21 cellular contexts compared by ENCODE assay signal in genomic region chr3:64594129-64594528, GRCh38.
DNase-seq lines count a peak whose midpoint lies in the region; ATAC-seq and TF ChIP-seq lines count a peak whose summit lies in the region.
"Had no signal": no experiment of that assay in that cellular context is flagged by ENCODE, and none has a peak within 500 bp of the region (broad histone marks: within the 10 kb centered on the region; RNA-seq: fewer than 3 reads in every experiment).

No MANE protein-coding gene starts in this region.

- TF ChIP-seq EP300 in ovary (IDR thresholded peaks at IDR 0.05): no peak
- TF ChIP-seq EP300 in tibial nerve (IDR thresholded peaks at IDR 0.05): no peak

- no peaks in the 10 kb centered on the region for H3K36me3 ChIP-seq in esophagus squamous epithelium
- no peaks in the 10 kb centered on the region for H3K36me3 ChIP-seq in ovary
- H3K36me3 ChIP-seq in tibial nerve: peaks cover 0 to 22% (median 0%) of the 10 kb centered on the region in 3 donors

- intact Hi-C loops in esophagus squamous epithelium (cut with DNase I) (no loop called here), left cardiac atrium (cut with DNase I) (no loop called here), ovary (cut with DNase I) (no loop called here)

- TF ChIP-seq POLR2A in esophagus squamous epithelium (IDR thresholded peaks at IDR 0.05) (no peak), ovary (IDR thresholded peaks at IDR 0.05) (no peak), tibial nerve (IDR thresholded peaks at IDR 0.05) (no peak)

- H3K27me3 ChIP-seq in esophagus squamous epithelium: no peaks in the 10 kb centered on the region
- H3K27me3 ChIP-seq in ovary: no peaks in the 10 kb centered on the region
- no peaks in the 10 kb centered on the region for H3K27me3 ChIP-seq in tibial nerve
- H3K27me3 ChIP-seq in foreskin keratinocyte: peaks cover 7% of the 10 kb centered on the region

- DNase-seq in esophagus squamous epithelium (lab: John Stamatoyannopoulos, UW) (no peak), left cardiac atrium (peak; percentile 56), ovary (peak; percentile 50 to 70 (median 56)), tibial nerve (ENCODE audit: low spot score in 2 of 2) (peak in 1 of 2 donors; percentile 45), NCI-H82 (lab: John Stamatoyannopoulos, UW) (no peak), foreskin keratinocyte (no peak), DMS114 treated with DMSO at 0.1 percent for 48 hours (lab: John Stamatoyannopoulos, UW; ENCODE audit: unreplicated experiment) (no peak)
- DNase-seq: C1 segment of cervical spinal cord; CD4-positive, alpha-beta memory T cell; COR-L47; NCI-H1092; NCI-H1417 treated with DMSO at 0.1 percent for 48 hours; NCI-H187; NCI-H2081 treated with DMSO at 0.1 percent for 48 hours; NCI-H524 treated with DMSO at 0.1 percent for 48 hours; NCI-H774; PC-9; SHP77 had no signal

- no peaks in the 10 kb centered on the region for H3K9me3 ChIP-seq in esophagus squamous epithelium
- no peaks in the 10 kb centered on the region for H3K9me3 ChIP-seq in ovary
- H3K9me3 ChIP-seq in tibial nerve: no peaks in the 10 kb centered on the region

- H3K27ac ChIP-seq in esophagus squamous epithelium (peak overlapping the region in 3 of 4 donors; percentile 32 to 59 (median 50)), ovary (no peak overlapping the region), tibial nerve (peak overlapping the region; percentile 57 to 85 (median 71)), foreskin keratinocyte (no peak overlapping the region)
- H3K27ac ChIP-seq: PC-9 had no signal

- TF ChIP-seq CTCF in esophagus squamous epithelium (IDR thresholded peaks at IDR 0.05) (no peak), ovary (IDR thresholded peaks at IDR 0.05) (no peak), tibial nerve (IDR thresholded peaks at IDR 0.05) (no peak), foreskin keratinocyte (conservative IDR thresholded peaks at IDR 0.05) (no peak)

- ATAC-seq in left cardiac atrium (peak; percentile 60 to 68), GM21619 (IDR thresholded peaks at IDR 0.05; ENCODE audit: unreplicated experiment) (no peak), foreskin keratinocyte (no peak)
- ATAC-seq: GM12878, HCT116 had no signal

- H3K4me1 ChIP-seq in esophagus squamous epithelium: peaks cover 0 to 8% (median 0%) of the 10 kb centered on the region in 3 donors
- peaks cover 6% of the 10 kb centered on the region for H3K4me1 ChIP-seq in ovary (ENCODE audit: insufficient read depth)
- H3K4me1 ChIP-seq in tibial nerve: peaks cover 0 to 46% (median 0%) of the 10 kb centered on the region in 4 donors
- H3K4me1 ChIP-seq in foreskin keratinocyte: no peaks in the 10 kb centered on the region

- H3K4me3 ChIP-seq in esophagus squamous epithelium: no peak overlapping the region
- H3K4me3 ChIP-seq in ovary: no peak overlapping the region
- H3K4me3 ChIP-seq in tibial nerve: no peak overlapping the region
- H3K4me3 ChIP-seq: GM12878, PC-9 had no signal

- 77 to 96% methylated on average over 9 of the region's 9 CpGs for WGBS in esophagus squamous epithelium, 2 donors
- WGBS in ovary, 3 donors: 29 to 46% (median 39%) methylated on average over 9 of the region's 9 CpGs
- WGBS in tibial nerve, 2 donors: 70 to 74% methylated on average over 9 of the region's 9 CpGs

Comparison
In these comparisons a context has a peak if more than half of its experiments do, and no peak if none do; other contexts are left out.
1. DNase-seq: peak in left cardiac atrium (single experiment) and ovary (5 of 5); none in esophagus squamous epithelium (single experiment), NCI-H82 (single experiment), foreskin keratinocyte (0 of 2) and DMS114 treated with DMSO at 0.1 percent for 48 hours (single experiment).
2. H3K27ac ChIP-seq: peak in esophagus squamous epithelium (3 of 4) and tibial nerve (4 of 4); none in ovary (0 of 2) and foreskin keratinocyte (single experiment).
3. ATAC-seq: peak in left cardiac atrium (2 of 2); none in GM21619 (single experiment) and foreskin keratinocyte (single experiment).